In genomic region chr6:2706482-2706881, GRCh38 we compare ENCODE assay signal across 18 cellular contexts.
"Had no signal": no experiment of that assay in that cellular context is flagged by ENCODE, and none has a peak within 500 bp of the region (broad histone marks: within the 10 kb centered on the region; RNA-seq: fewer than 3 reads in every experiment).

No MANE protein-coding gene starts in this region.

- H3K36me3 ChIP-seq: breast epithelium, lower lobe of right lung, neutrophil, tibial nerve had no signal

- DNase-seq: activated CD4-positive, alpha-beta T cell treated with anti-CD3 and anti-CD28 coated beads for 1 hour; activated CD8-positive, alpha-beta memory T cell treated with anti-CD3 and anti-CD28 coated beads, Interleukin-2, amount 50 U/mL, for 4 hours; activated CD8-positive, alpha-beta T cell treated with anti-CD3 and anti-CD28 coated beads for 36 hours; activated gamma-delta T cell treated with Interleukin-2 at 50 U/mL for 16 hours; activated naive CD8-positive, alpha-beta T cell treated with anti-CD3 and anti-CD28 coated beads for 36 hours; activated T-cell treated with anti-CD3 and anti-CD28 coated beads, Interleukin-2, amount 50 U/mL, for 72 hours; aorta; endodermal cell; erythroblast; immature natural killer cell; lower lobe of right lung; naive thymus-derived CD8-positive, alpha-beta T cell; posterior cingulate gyrus; right cardiac atrium; small intestine had no signal

- H3K4me1 ChIP-seq: breast epithelium, lower lobe of right lung, tibial nerve had no signal

- H3K27me3 ChIP-seq: breast epithelium, neutrophil, tibial nerve had no signal

- H3K9me3 ChIP-seq: lower lobe of right lung, neutrophil had no signal

- H3K27ac ChIP-seq: breast epithelium, lower lobe of right lung, neutrophil, tibial nerve had no signal

- ATAC-seq: activated CD8-positive, alpha-beta T cell treated with anti-CD3 and anti-CD28 coated beads for 36 hours; activated T-cell treated with anti-CD3 and anti-CD28 coated beads, Interleukin-2, amount 50 U/mL, for 72 hours; lower lobe of right lung; naive thymus-derived CD8-positive, alpha-beta T cell; right cardiac atrium had no signal

- H3K4me3 ChIP-seq: breast epithelium, lower lobe of right lung, tibial nerve had no signal
